1 cellular context compared by ENCODE assay signal in genomic region chr6:37102299-37103168, GRCh38.
TF ChIP-seq lines count a peak whose summit lies in the region.

No MANE protein-coding gene starts in this region.

TF ChIP-seq in HepG2, 621 proteins besides CTCF, POLR2A, EP300 and RAD21 (continued from another document and continues in another):
- TF ChIP-seq IRF9 (CRISPR knock-in tag; IDR thresholded peaks at IDR 0.05; ENCODE audit: borderline replicate concordance) (0 out of 2 replicates have a peak, but pooled peaks have one; percentile 53), SMC3 (IDR thresholded peaks at IDR 0.05; ENCODE audit: low read length) (peak; percentile 2; the same call in 1 of the 2 replicates), ZNF230 (CRISPR knock-in tag; IDR thresholded peaks at IDR 0.05) (peak; percentile 71; the same call in 1 of the 2 replicates), XBP1 (CRISPR knock-in tag; IDR thresholded peaks at IDR 0.05) (no peak), MAFK (conservative IDR thresholded peaks at IDR 0.05 in 1 of 2, IDR thresholded peaks at IDR 0.05 in 1 of 2; ENCODE audit: low read length in 2 of 2) (peak in 1 of 2 experiments; percentile 22; a peak in 1 of 4 replicates), REST (IDR thresholded peaks at IDR 0.05; ENCODE audit: borderline replicate concordance in 1 of 2, low read depth in 1 of 2, low read length in 2 of 2) (no peak), ATRX (CRISPR knock-in tag; IDR thresholded peaks at IDR 0.05; ENCODE audit: borderline replicate concordance) (no peak), JUNB (CRISPR knock-in tag; IDR thresholded peaks at IDR 0.05; ENCODE audit: borderline replicate concordance) (no peak), NR0B2 (CRISPR knock-in tag; IDR thresholded peaks at IDR 0.05) (no peak), NRL (CRISPR knock-in tag; IDR thresholded peaks at IDR 0.05; ENCODE audit: borderline replicate concordance) (no peak; the same call in 1 of the 2 replicates), ZNF788 (CRISPR knock-in tag; IDR thresholded peaks at IDR 0.05; ENCODE audit: borderline replicate concordance) (no peak), NR2F1 (CRISPR knock-in tag; IDR thresholded peaks at IDR 0.05) (no peak; a peak in 1 of 4 replicates), ZNF326 (CRISPR knock-in tag; IDR thresholded peaks at IDR 0.05; ENCODE audit: borderline replicate concordance) (no peak), MLLT10 (CRISPR knock-in tag; IDR thresholded peaks at IDR 0.05) (no peak), SRF (IDR thresholded peaks at IDR 0.05; ENCODE audit: low read depth, low read length) (no peak), ZNF724P (CRISPR knock-in tag; IDR thresholded peaks at IDR 0.05; ENCODE audit: borderline replicate concordance) (0 out of 2 replicates have a peak, but pooled peaks have one; percentile 25), NONO (IDR thresholded peaks at IDR 0.05) (no peak), NONO (CRISPR knock-in tag; conservative IDR thresholded peaks at IDR 0.05) (no peak), PBX3 (CRISPR knock-in tag; IDR thresholded peaks at IDR 0.05; ENCODE audit: borderline replicate concordance) (no peak), MEIS2 (CRISPR knock-in tag; IDR thresholded peaks at IDR 0.05) (peak; percentile 89), ZNF768 (CRISPR knock-in tag; IDR thresholded peaks at IDR 0.05) (peak; percentile 47), ZMAT5 (CRISPR knock-in tag; IDR thresholded peaks at IDR 0.05; ENCODE audit: borderline replicate concordance, low read depth) (no peak), ZSCAN12 (CRISPR knock-in tag; IDR thresholded peaks at IDR 0.05) (no peak), JDP2 (CRISPR knock-in tag; IDR thresholded peaks at IDR 0.05; ENCODE audit: borderline replicate concordance) (no peak; the same call in 1 of the 2 replicates), ZC3H4 (CRISPR knock-in tag; IDR thresholded peaks at IDR 0.05; ENCODE audit: borderline replicate concordance) (no peak; the same call in 1 of the 2 replicates), SKIL (CRISPR knock-in tag; IDR thresholded peaks at IDR 0.05; ENCODE audit: borderline replicate concordance) (peak; percentile 61; the same call in 1 of the 2 replicates), ZNF713 (CRISPR knock-in tag; IDR thresholded peaks at IDR 0.05) (no peak; the same call in 1 of the 2 replicates), PATZ1 (CRISPR knock-in tag; IDR thresholded peaks at IDR 0.05) (peak; percentile 98), SUZ12 (IDR thresholded peaks at IDR 0.05; ENCODE audit: low read depth, low read length) (no peak), ARNT2 (CRISPR knock-in tag; IDR thresholded peaks at IDR 0.05; ENCODE audit: low read depth) (peak; percentile 50; the same call in 1 of the 2 replicates), ZNF337 (CRISPR knock-in tag; IDR thresholded peaks at IDR 0.05; ENCODE audit: borderline replicate concordance, low read depth) (no peak), TARDBP (CRISPR knock-in tag; IDR thresholded peaks at IDR 0.05) (peak; percentile 37; the same call in 1 of the 2 replicates), ZSCAN30 (CRISPR knock-in tag; IDR thresholded peaks at IDR 0.05) (no peak), CREB3 (CRISPR knock-in tag; IDR thresholded peaks at IDR 0.05) (peak; percentile 66), BRCA1 (CRISPR knock-in tag; IDR thresholded peaks at IDR 0.05) (peak; percentile 4; the same call in 1 of the 2 replicates), PAXIP1 (CRISPR knock-in tag; conservative IDR thresholded peaks at IDR 0.05) (peak; percentile 72)
- TF ChIP-seq, protein P1, sequence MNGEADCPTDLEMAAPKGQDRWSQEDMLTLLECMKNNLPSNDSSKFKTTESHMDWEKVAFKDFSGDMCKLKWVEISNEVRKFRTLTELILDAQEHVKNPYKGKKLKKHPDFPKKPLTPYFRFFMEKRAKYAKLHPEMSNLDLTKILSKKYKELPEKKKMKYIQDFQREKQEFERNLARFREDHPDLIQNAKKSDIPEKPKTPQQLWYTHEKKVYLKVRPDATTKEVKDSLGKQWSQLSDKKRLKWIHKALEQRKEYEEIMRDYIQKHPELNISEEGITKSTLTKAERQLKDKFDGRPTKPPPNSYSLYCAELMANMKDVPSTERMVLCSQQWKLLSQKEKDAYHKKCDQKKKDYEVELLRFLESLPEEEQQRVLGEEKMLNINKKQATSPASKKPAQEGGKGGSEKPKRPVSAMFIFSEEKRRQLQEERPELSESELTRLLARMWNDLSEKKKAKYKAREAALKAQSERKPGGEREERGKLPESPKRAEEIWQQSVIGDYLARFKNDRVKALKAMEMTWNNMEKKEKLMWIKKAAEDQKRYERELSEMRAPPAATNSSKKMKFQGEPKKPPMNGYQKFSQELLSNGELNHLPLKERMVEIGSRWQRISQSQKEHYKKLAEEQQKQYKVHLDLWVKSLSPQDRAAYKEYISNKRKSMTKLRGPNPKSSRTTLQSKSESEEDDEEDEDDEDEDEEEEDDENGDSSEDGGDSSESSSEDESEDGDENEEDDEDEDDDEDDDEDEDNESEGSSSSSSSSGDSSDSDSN (CRISPR knock-in tag; IDR thresholded peaks at IDR 0.05) = peak; percentile 91
- TF ChIP-seq, protein P2, sequence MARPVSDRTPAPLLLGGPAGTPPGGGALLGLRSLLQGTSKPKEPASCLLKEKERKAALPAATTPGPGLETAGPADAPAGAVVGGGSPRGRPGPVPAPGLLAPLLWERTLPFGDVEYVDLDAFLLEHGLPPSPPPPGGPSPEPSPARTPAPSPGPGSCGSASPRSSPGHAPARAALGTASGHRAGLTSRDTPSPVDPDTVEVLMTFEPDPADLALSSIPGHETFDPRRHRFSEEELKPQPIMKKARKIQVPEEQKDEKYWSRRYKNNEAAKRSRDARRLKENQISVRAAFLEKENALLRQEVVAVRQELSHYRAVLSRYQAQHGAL (CRISPR knock-in tag; IDR thresholded peaks at IDR 0.05; ENCODE audit: not compliant biosample characterization) = peak; percentile 59
- TF ChIP-seq, protein P3, sequence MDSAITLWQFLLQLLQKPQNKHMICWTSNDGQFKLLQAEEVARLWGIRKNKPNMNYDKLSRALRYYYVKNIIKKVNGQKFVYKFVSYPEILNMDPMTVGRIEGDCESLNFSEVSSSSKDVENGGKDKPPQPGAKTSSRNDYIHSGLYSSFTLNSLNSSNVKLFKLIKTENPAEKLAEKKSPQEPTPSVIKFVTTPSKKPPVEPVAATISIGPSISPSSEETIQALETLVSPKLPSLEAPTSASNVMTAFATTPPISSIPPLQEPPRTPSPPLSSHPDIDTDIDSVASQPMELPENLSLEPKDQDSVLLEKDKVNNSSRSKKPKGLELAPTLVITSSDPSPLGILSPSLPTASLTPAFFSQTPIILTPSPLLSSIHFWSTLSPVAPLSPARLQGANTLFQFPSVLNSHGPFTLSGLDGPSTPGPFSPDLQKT (CRISPR knock-in tag; IDR thresholded peaks at IDR 0.05; ENCODE audit: borderline replicate concordance) = no peak
